ENCODE assay signal across 8 cellular contexts in genomic region chr3:43995078-43995928, GRCh38.
DNase-seq lines count a peak whose midpoint lies in the region; ATAC-seq and TF ChIP-seq lines count a peak whose summit lies in the region.

No MANE protein-coding gene starts in this region.

- H3K36me3 ChIP-seq in sigmoid colon = no peaks in the 10 kb centered on the region
- no peaks in the 10 kb centered on the region for H3K36me3 ChIP-seq in transverse colon

- ATAC-seq in GM18519 (IDR thresholded peaks at IDR 0.05; ENCODE audit: low FRiP score, unreplicated experiment) = no peak

- intact Hi-C loops in sigmoid colon (cut with DNase I) = no loop called here
- intact Hi-C loops in transverse colon (cut with DNase I; ENCODE audit: low total_unique reads) = no loop called here

- H3K27me3 ChIP-seq in sigmoid colon (peaks cover 58 to 100% (median 71%) of the 10 kb centered on the region in 3 donors), transverse colon (peaks cover 100% of the 10 kb centered on the region)

- H3K4me1 ChIP-seq in sigmoid colon (peaks cover 0 to 53% (median 51%) of the 10 kb centered on the region in 4 donors), transverse colon (peaks cover 0 to 53% (median 42%) of the 10 kb centered on the region in 4 donors)

- TF ChIP-seq EP300 in sigmoid colon (IDR thresholded peaks at IDR 0.05) (no peak), transverse colon (IDR thresholded peaks at IDR 0.05; ENCODE audit: low read depth) (no peak)

- peak overlapping the region; percentile 40 for H3K4me3 ChIP-seq in WI38 (ENCODE audit: low read depth, low read length)
- peak overlapping the region; percentile 64 for H3K4me3 ChIP-seq in fibroblast of mammary gland (ENCODE audit: control insufficient read depth, low read depth, low read length)
- H3K4me3 ChIP-seq in sigmoid colon = peak overlapping the region in 3 of 4 donors; percentile 3 to 26 (median 24)
- peak overlapping the region in 2 of 4 donors; percentile 14 to 37 for H3K4me3 ChIP-seq in transverse colon

- 1 to 2% methylated on average over 90 of the region's 90 CpGs for WGBS in sigmoid colon, 2 donors
- WGBS in transverse colon (ENCODE audit: low coverage in 1 of 2), 2 donors = 1 to 6% methylated on average over 16 to 62 of the region's 90 CpGs

- H3K9me3 ChIP-seq in sigmoid colon (peaks cover 0 to 3% (median 0%) of the 10 kb centered on the region in 4 donors), transverse colon (peaks cover 0 to 5% of the 10 kb centered on the region in 2 donors)

- no peak overlapping the region for H3K27ac ChIP-seq in sigmoid colon
- no peak overlapping the region for H3K27ac ChIP-seq in transverse colon

- DNase-seq in DMS79 treated with DMSO at 0.1 percent for 48 hours (lab: John Stamatoyannopoulos, UW) = peak; percentile 13
- peak; percentile 69 for DNase-seq in HK-2 (ENCODE audit: unreplicated experiment)
- peak; percentile 37 for DNase-seq in fibroblast of mammary gland (ENCODE audit: low read depth)
- no peak for DNase-seq in sigmoid colon
- no peak for DNase-seq in activated CD4-positive, CD25-positive, alpha-beta regulatory T cell (lab: John Stamatoyannopoulos, UW)
- DNase-seq in transverse colon = no peak

- in situ Hi-C loops in transverse colon (cut with MboI; ENCODE audit: low pct_ligation_motif_present in 1 of 4, low pct_unique_long_range_greater_than_20kb in 1 of 4, low sequenced_read_pairs in 3 of 4) = no loop called here

- no peak for TF ChIP-seq CTCF in WI38 (IDR thresholded peaks at IDR 0.05; ENCODE audit: low read depth, low read length)
- TF ChIP-seq CTCF in fibroblast of mammary gland (conservative IDR thresholded peaks at IDR 0.05; ENCODE audit: control insufficient read depth, insufficient read depth, low read depth, low read length) = no peak
- no peak for TF ChIP-seq CTCF in sigmoid colon (IDR thresholded peaks at IDR 0.05)
- TF ChIP-seq CTCF in transverse colon (IDR thresholded peaks at IDR 0.05) = no peak

- no peak for TF ChIP-seq POLR2A in sigmoid colon (IDR thresholded peaks at IDR 0.05)
- TF ChIP-seq POLR2A in transverse colon (IDR thresholded peaks at IDR 0.05) = no peak

Comparison
In these comparisons a context has a peak if more than half of its experiments do, and no peak if none do; other contexts are left out.
1. DNase-seq: peak in DMS79 treated with DMSO at 0.1 percent for 48 hours (single experiment), HK-2 (single experiment) and fibroblast of mammary gland (single experiment); none in sigmoid colon (single experiment), activated CD4-positive, CD25-positive, alpha-beta regulatory T cell (0 of 4) and transverse colon (single experiment).